12 cellular contexts compared by ENCODE assay signal in genomic region chr4:112172180-112172579, GRCh38. TPM values are rescaled to one million over a fixed set of nuclear protein-coding genes. Genes with fewer than 3 reads are reported as not detected.
A peak's percentile ranks its signal among the peaks of the same experiment; 100 is the strongest.
DNase-seq lines count a peak whose midpoint lies in the region; ATAC-seq and TF ChIP-seq lines count a peak whose summit lies in the region.
"Had no signal": no experiment of that assay in that cellular context is flagged by ENCODE, and none has a peak within 500 bp of the region (broad histone marks: within the 10 kb centered on the region; RNA-seq: fewer than 3 reads in every experiment).

No MANE protein-coding gene starts in this region.

- H3K27ac ChIP-seq in body of pancreas = no peak overlapping the region
- no peak overlapping the region for H3K27ac ChIP-seq in uterus

- no peak overlapping the region for H3K27ac Mint-ChIP-seq in activated T-cell treated with anti-CD3 and anti-CD28 coated beads, Interleukin-2, amount 50 U/mL, for 72 hours
- H3K27ac Mint-ChIP-seq: activated CD4-positive, alpha-beta memory T cell treated with anti-CD3 and anti-CD28 coated beads, Interleukin-2, amount 10 ng/mL, durations not matched to agents 7 days and 5 days had no signal

- TF ChIP-seq CTCF in body of pancreas (IDR thresholded peaks at IDR 0.05) = no peak
- no peak for TF ChIP-seq CTCF in uterus (IDR thresholded peaks at IDR 0.05)

- peaks cover 68% of the 10 kb centered on the region for H3K4me1 Mint-ChIP-seq in activated T-cell treated with anti-CD3 and anti-CD28 coated beads, Interleukin-2, amount 50 U/mL, for 72 hours (ENCODE audit: low read depth)

- H3K9me3 ChIP-seq in body of pancreas = no peaks in the 10 kb centered on the region
- no peaks in the 10 kb centered on the region for H3K9me3 ChIP-seq in uterus

- TF ChIP-seq POLR2A in body of pancreas (IDR thresholded peaks at IDR 0.05) (no peak), uterus (IDR thresholded peaks at IDR 0.05) (no peak)

- no peaks in the 10 kb centered on the region for H3K9me3 Mint-ChIP-seq in activated T-cell treated with anti-CD3 and anti-CD28 coated beads, Interleukin-2, amount 50 U/mL, for 72 hours
- H3K9me3 Mint-ChIP-seq: activated CD4-positive, alpha-beta memory T cell treated with anti-CD3 and anti-CD28 coated beads, Interleukin-2, amount 10 ng/mL, durations not matched to agents 7 days and 5 days had no signal

- H3K36me3 Mint-ChIP-seq in activated T-cell treated with anti-CD3 and anti-CD28 coated beads, Interleukin-2, amount 50 U/mL, for 72 hours (ENCODE audit: insufficient read depth in 2 of 2) = peaks cover 0 to 9% of the 10 kb centered on the region in 2 donors

- H3K4me3 Mint-ChIP-seq in activated T-cell treated with anti-CD3 and anti-CD28 coated beads, Interleukin-2, amount 50 U/mL, for 72 hours = no peak overlapping the region
- H3K4me3 Mint-ChIP-seq: activated CD4-positive, alpha-beta memory T cell treated with anti-CD3 and anti-CD28 coated beads, Interleukin-2, amount 10 ng/mL, durations not matched to agents 7 days and 5 days had no signal

- WGBS in body of pancreas, 2 donors = 76 to 94% methylated on average over 1 of the region's 1 CpG

- ATAC-seq in activated T-cell treated with anti-CD3 and anti-CD28 coated beads, Interleukin-2, amount 50 U/mL, for 72 hours (replicated peaks in 1 of 2) = peak; percentile 32 to 38
- peak; percentile 72 for ATAC-seq in GM21529 (IDR thresholded peaks at IDR 0.05; ENCODE audit: unreplicated experiment)
- peak; percentile 76 for ATAC-seq in HG03159 (IDR thresholded peaks at IDR 0.05; ENCODE audit: unreplicated experiment)
- no peak for ATAC-seq in body of pancreas
- ATAC-seq in HG03135 (IDR thresholded peaks at IDR 0.05; ENCODE audit: unreplicated experiment) = no peak
- ATAC-seq: left lobe of liver had no signal

- intact Hi-C loops in body of pancreas (cut with DNase I) = no loop called here
- intact Hi-C loops in uterus (cut with DNase I; ENCODE audit: low total_unique reads) = no loop called here

- H3K4me3 ChIP-seq in body of pancreas = no peak overlapping the region
- H3K4me3 ChIP-seq in uterus = no peak overlapping the region
- H3K4me3 ChIP-seq: skin epidermis had no signal

- H3K36me3 ChIP-seq in body of pancreas (replicated peaks in 1 of 2; ENCODE audit: insufficient read depth in 1 of 2, low read depth in 2 of 2) (no peaks in the 10 kb centered on the region), uterus (no peaks in the 10 kb centered on the region)

- H3K27me3 Mint-ChIP-seq in activated T-cell treated with anti-CD3 and anti-CD28 coated beads, Interleukin-2, amount 50 U/mL, for 72 hours (ENCODE audit: low read depth) = no peaks in the 10 kb centered on the region
- H3K27me3 Mint-ChIP-seq: activated CD4-positive, alpha-beta memory T cell treated with anti-CD3 and anti-CD28 coated beads, Interleukin-2, amount 10 ng/mL, durations not matched to agents 7 days and 5 days had no signal

- no peaks in the 10 kb centered on the region for H3K27me3 ChIP-seq in body of pancreas
- H3K27me3 ChIP-seq in uterus = no peaks in the 10 kb centered on the region

- DNase-seq in activated T-cell treated with anti-CD3 and anti-CD28 coated beads, Interleukin-2, amount 50 U/mL, for 72 hours = no peak
- DNase-seq in activated T-cell treated with anti-CD3 and anti-CD28 coated beads, Interleukin-2, amount 50 U/mL, for 48 hours = no peak
- DNase-seq in body of pancreas = no peak
- DNase-seq in uterus = no peak
- DNase-seq in D341Med (ENCODE audit: low spot score) = no peak
- DNase-seq: activated CD4-positive, alpha-beta memory T cell treated with anti-CD3 and anti-CD28 coated beads, Interleukin-2, amount 10 ng/mL, durations not matched to agents 7 days and 5 days; effector memory CD4-positive, alpha-beta T cell had no signal

- no peaks in the 10 kb centered on the region for H3K4me1 ChIP-seq in body of pancreas
- no peaks in the 10 kb centered on the region for H3K4me1 ChIP-seq in uterus

RNA-seq across cellular contexts. Expression of gene FAM241A, which starts 26.9 kb away (rescaled TPM):
- 1 to 10 TPM; 4.2 to 5.0 TPM for total RNA-seq in activated T-cell treated with anti-CD3 and anti-CD28 coated beads, Interleukin-2, amount 50 U/mL, for 72 hours
- total RNA-seq in body of pancreas (1 to 10 TPM; 2.0 to 2.6 TPM), uterus (1 to 10 TPM; 2.3 to 8.5 (median 3.5) TPM)

RNA-seq across cellular contexts. Expression of gene AP1AR, which starts 59.4 kb away (rescaled TPM):
- total RNA-seq in activated T-cell treated with anti-CD3 and anti-CD28 coated beads, Interleukin-2, amount 50 U/mL, for 72 hours = 10 to 100 TPM; 21.6 to 33.2 TPM
- 10 to 100 TPM in 1 of 2 donors, 1 to 10 TPM in 1; 9.1 to 12.5 TPM for total RNA-seq in body of pancreas
- total RNA-seq in uterus = 10 to 100 TPM in 3 of 4 donors, 1 to 10 TPM in 1; 2.3 to 37.7 (median 17.6) TPM

Comparison
In these comparisons a context has a peak if more than half of its experiments do, and no peak if none do; other contexts are left out.
1. ATAC-seq: peak in activated T-cell treated with anti-CD3 and anti-CD28 coated beads, Interleukin-2, amount 50 U/mL, for 72 hours (2 of 2), GM21529 (single experiment) and HG03159 (single experiment); none in body of pancreas (single experiment) and HG03135 (single experiment).